11 cellular contexts compared by ENCODE assay signal in genomic region chr18:23307567-23308295, GRCh38.
DNase-seq lines count a peak whose midpoint lies in the region; ATAC-seq and TF ChIP-seq lines count a peak whose summit lies in the region.
"Had no signal": no experiment of that assay in that cellular context is flagged by ENCODE, and none has a peak within 500 bp of the region (broad histone marks: within the 10 kb centered on the region; RNA-seq: fewer than 3 reads in every experiment).

No MANE protein-coding gene starts in this region.

- peak overlapping the region; percentile 95 for H2AK5ac ChIP-seq in IMR-90 (ENCODE audit: low read depth, low read length)

- H3K9ac ChIP-seq in IMR-90 (ENCODE audit: low read depth, low read length) (no peak overlapping the region), colonic mucosa (ENCODE audit: low read depth in 2 of 2, low read length in 2 of 2) (no peak overlapping the region)
- H3K9ac ChIP-seq: parathyroid adenoma had no signal

- H3K4me3 ChIP-seq in IMR-90 (ENCODE audit: insufficient read depth, low read depth, low read length) (no peak overlapping the region), uterus (no peak overlapping the region), colonic mucosa (no peak overlapping the region)

- peak; percentile 56 for ATAC-seq in IMR-90 (ENCODE audit: low read depth)

- no peak for TF ChIP-seq CTCF in IMR-90 (conservative IDR thresholded peaks at IDR 0.05; ENCODE audit: low read depth, low read length)
- TF ChIP-seq CTCF in chondrocyte (IDR thresholded peaks at IDR 0.05) = no peak
- TF ChIP-seq CTCF in uterus (IDR thresholded peaks at IDR 0.05) = no peak
- TF ChIP-seq CTCF in colonic mucosa (IDR thresholded peaks at IDR 0.05) = no peak

- dilution Hi-C loops in IMR-90 (cut with HindIII; ENCODE audit: low sequenced_read_pairs, unreplicated experiment) = no loop called here

- 0 out of 4 replicates have a peak, but pooled peaks cover 0 to 3% of the 10 kb centered on the region in 2 experiments for H3K79me1 ChIP-seq in IMR-90 (ENCODE audit: low read depth in 1 of 2, low read length in 2 of 2)

- peak overlapping the region; percentile 79 for H2BK5ac ChIP-seq in IMR-90 (ENCODE audit: low read depth, low read length, poor library complexity, severe bottlenecking)

- H2BK120ac ChIP-seq in IMR-90 (ENCODE audit: low read depth, low read length) = peak overlapping the region; percentile 57

- H3K4me2 ChIP-seq in IMR-90 (ENCODE audit: low read depth, low read length) = no peak overlapping the region

- TF ChIP-seq RAD21 in IMR-90 (IDR thresholded peaks at IDR 0.05; ENCODE audit: low read length) = no peak

- intact Hi-C loops in activated naive CD4-positive, alpha-beta T cell treated with anti-CD3 and anti-CD28 coated beads for 36 hours (cut with micrococcal nuclease) = no loop called here
- intact Hi-C loops in IMR-90 (cut with micrococcal nuclease) = no loop called here
- intact Hi-C loops in uterus (cut with DNase I; ENCODE audit: low total_unique reads) = no loop called here
- intact Hi-C loops in colonic mucosa (cut with DNase I) = no loop called here

- H3K4ac ChIP-seq in IMR-90 (ENCODE audit: low read depth, low read length) = peak overlapping the region; percentile 86

- no peaks in the 10 kb centered on the region for H3K27me3 Mint-ChIP-seq in activated naive CD4-positive, alpha-beta T cell treated with anti-CD3 and anti-CD28 coated beads for 36 hours (ENCODE audit: low read depth)
- H3K27me3 Mint-ChIP-seq in chondrocyte (ENCODE audit: low read depth) = no peaks in the 10 kb centered on the region

- H3K27me3 ChIP-seq in IMR-90 (ENCODE audit: control insufficient read depth, insufficient read depth, low read length) (no peaks in the 10 kb centered on the region), uterus (no peaks in the 10 kb centered on the region), colonic mucosa (no peaks in the 10 kb centered on the region)

- H3K36me3 ChIP-seq in IMR-90 (ENCODE audit: control insufficient read depth, insufficient read depth, low read length) = no peaks in the 10 kb centered on the region
- H3K36me3 ChIP-seq in uterus = no peaks in the 10 kb centered on the region
- H3K36me3 ChIP-seq in colonic mucosa = no peaks in the 10 kb centered on the region

- peak overlapping the region; percentile 69; the same call in 1 of the 2 replicates for H4K5ac ChIP-seq in IMR-90 (ENCODE audit: low read depth, low read length)

- H3K14ac ChIP-seq in IMR-90 (replicated peaks; ENCODE audit: low read depth, low read length) = peak overlapping the region; percentile 78

- peaks cover 29% of the 10 kb centered on the region for H3K4me1 ChIP-seq in IMR-90 (ENCODE audit: control insufficient read depth, insufficient read depth, low read length)
- peaks cover 0 to 6% of the 10 kb centered on the region in 2 donors for H3K4me1 ChIP-seq in uterus
- no peaks in the 10 kb centered on the region for H3K4me1 ChIP-seq in colonic mucosa
- H3K4me1 ChIP-seq: parathyroid adenoma had no signal

- TF ChIP-seq POLR2A in IMR-90 (IDR thresholded peaks at IDR 0.05; ENCODE audit: low read depth, low read length) (no peak), uterus (IDR thresholded peaks at IDR 0.05) (no peak)

- 86% methylated on average over 1 of the region's 14 CpGs; no CpG with 5 or more reads in 1 of the 2 experiments for WGBS in IMR-90 (ENCODE audit: extremely low coverage in 2 of 2, insufficient read length in 1 of 2), 2 experiments

- H3K27ac ChIP-seq in IMR-90 (ENCODE audit: insufficient read depth, low read length) = no peak overlapping the region; the same call in 1 of the 2 replicates
- H3K27ac ChIP-seq in uterus = no peak overlapping the region
- H3K27ac ChIP-seq in colonic mucosa = no peak overlapping the region
- H3K27ac ChIP-seq: C4-2B, parathyroid adenoma had no signal

- peaks cover 27% of the 10 kb centered on the region for H3K9me1 ChIP-seq in IMR-90 (ENCODE audit: insufficient read depth, low read length)

- no peaks in the 10 kb centered on the region for H3K9me3 Mint-ChIP-seq in activated naive CD4-positive, alpha-beta T cell treated with anti-CD3 and anti-CD28 coated beads for 36 hours
- no peaks in the 10 kb centered on the region for H3K9me3 Mint-ChIP-seq in chondrocyte (ENCODE audit: low read depth)

- H4K8ac ChIP-seq in IMR-90 (ENCODE audit: low read depth in 2 of 2, low read length in 2 of 2) = peak overlapping the region; percentile 11 to 71; a peak in 3 of 4 replicates

- CTCF ChIA-PET in activated naive CD4-positive, alpha-beta T cell treated with anti-CD3 and anti-CD28 coated beads for 36 hours (lab: Charles Lee) = interaction anchor here (0.6 kb wide), 1 partner anchor 667 kb away, joined by 3 read pairs; no protein-coding TSS in a partner anchor
- CTCF ChIA-PET in IMR-90 (lab: Yijun Ruan, JAX) = no interaction called here

- peak overlapping the region; percentile 86 for H2BK20ac ChIP-seq in IMR-90 (ENCODE audit: low read depth, low read length)

- H4K91ac ChIP-seq in IMR-90 (ENCODE audit: insufficient read depth, low read depth, low read length) = peak overlapping the region; percentile 75

- no peaks in the 10 kb centered on the region for H3K9me3 ChIP-seq in IMR-90 (ENCODE audit: control insufficient read depth, insufficient read depth, low read length)
- H3K9me3 ChIP-seq in uterus = no peaks in the 10 kb centered on the region
- H3K9me3 ChIP-seq in colonic mucosa = no peaks in the 10 kb centered on the region

- no peaks in the 10 kb centered on the region for H4K20me1 ChIP-seq in IMR-90 (ENCODE audit: insufficient read depth, low read length)

- H2AFZ ChIP-seq in IMR-90 (replicated peaks; ENCODE audit: low read length, poor library complexity) = peak overlapping the region; percentile 67
- H2AFZ ChIP-seq: parathyroid adenoma had no signal

- peak; percentile 21 for DNase-seq in activated naive CD4-positive, alpha-beta T cell treated with anti-CD3 and anti-CD28 coated beads for 36 hours
- DNase-seq in activated naive CD4-positive, alpha-beta T cell treated with anti-CD3 and anti-CD28 coated beads, Interleukin-2, amount 50 U/mL, for 16 hours = no peak
- DNase-seq in IMR-90 (peak; percentile 58), chondrocyte (ENCODE audit: low spot score) (no peak), uterus (peak; percentile 31 to 39), colonic mucosa (no peak), NCI-H2171 (lab: John Stamatoyannopoulos, UW) (no peak)
- DNase-seq in stimulated activated CD4-positive, alpha-beta T cell treated with anti-CD3 and anti-CD28 coated beads, Interleukin-1b, Interleukin-23, amount 100 ng/mL, for 48 hours = no peak
- DNase-seq: NCI-H524 had no signal

- no TSS peak for BruUV-seq in IMR-90 (replicated peaks; lab: Mats Ljungman, UMichigan)

- peaks cover 13% of the 10 kb centered on the region for H3K4me1 Mint-ChIP-seq in activated naive CD4-positive, alpha-beta T cell treated with anti-CD3 and anti-CD28 coated beads for 36 hours (ENCODE audit: low read depth)
- peaks cover 70% of the 10 kb centered on the region for H3K4me1 Mint-ChIP-seq in chondrocyte (ENCODE audit: low read depth)

- no peak overlapping the region for H3K27ac Mint-ChIP-seq in activated naive CD4-positive, alpha-beta T cell treated with anti-CD3 and anti-CD28 coated beads for 36 hours
- H3K27ac Mint-ChIP-seq in chondrocyte (ENCODE audit: unreplicated experiment) = peak overlapping the region; percentile 82

- no peak overlapping the region for H3K4me3 Mint-ChIP-seq in activated naive CD4-positive, alpha-beta T cell treated with anti-CD3 and anti-CD28 coated beads for 36 hours
- H3K4me3 Mint-ChIP-seq in chondrocyte (ENCODE audit: unreplicated experiment) = no peak overlapping the region

- peak overlapping the region; percentile 68; the same call in 1 of the 2 replicates for H3K18ac ChIP-seq in IMR-90 (ENCODE audit: low read depth, low read length)

- peaks cover 5% of the 10 kb centered on the region for H3K36me3 Mint-ChIP-seq in activated naive CD4-positive, alpha-beta T cell treated with anti-CD3 and anti-CD28 coated beads for 36 hours (ENCODE audit: low read depth)
- H3K36me3 Mint-ChIP-seq in chondrocyte (ENCODE audit: low read depth) = no peaks in the 10 kb centered on the region

- H3K56ac ChIP-seq in IMR-90 (ENCODE audit: extremely low read depth, insufficient read depth, low read length) = no peak overlapping the region

- peak overlapping the region; percentile 90 for H2AK9ac ChIP-seq in IMR-90 (replicated peaks; ENCODE audit: low read depth, low read length, poor library complexity)

- POLR2A ChIA-PET in IMR-90 (lab: Charles Lee; ENCODE audit: unreplicated experiment) = no interaction called here

- H2BK15ac ChIP-seq in IMR-90 (ENCODE audit: low read depth, low read length) = peak overlapping the region; percentile 80; the same call in 2 of the 3 replicates

- H3K23ac ChIP-seq in IMR-90 (ENCODE audit: low read depth, low read length) = peak overlapping the region; percentile 52; the same call in 1 of the 2 replicates

- in situ Hi-C loops in IMR-90 (cut with MboI; ENCODE audit: low sequenced_read_pairs) = no loop called here

TF ChIP-seq in IMR-90, 13 proteins besides CTCF, POLR2A, EP300 and RAD21:
- no peak for TF ChIP-seq CHD1 (IDR thresholded peaks at IDR 0.05; ENCODE audit: low read depth, low read length)
- no peak for TF ChIP-seq NFE2L2 (IDR thresholded peaks at IDR 0.05; ENCODE audit: low read depth, low read length)
- TF ChIP-seq MXI1 (IDR thresholded peaks at IDR 0.05; ENCODE audit: borderline replicate concordance, low read depth, low read length) = no peak
- no peak for TF ChIP-seq BHLHE40 (IDR thresholded peaks at IDR 0.05; ENCODE audit: low read depth, low read length)
- TF ChIP-seq CEBPB (IDR thresholded peaks at IDR 0.05; ENCODE audit: low read depth, low read length) = no peak
- no peak for TF ChIP-seq MAFK (IDR thresholded peaks at IDR 0.05; ENCODE audit: low read depth, low read length)

Comparison
In these comparisons a context has a peak if more than half of its experiments do, and no peak if none do; other contexts are left out.
1. DNase-seq: peak in activated naive CD4-positive, alpha-beta T cell treated with anti-CD3 and anti-CD28 coated beads for 36 hours (single experiment), IMR-90 (single experiment) and uterus (2 of 2); none in activated naive CD4-positive, alpha-beta T cell treated with anti-CD3 and anti-CD28 coated beads, Interleukin-2, amount 50 U/mL, for 16 hours (single experiment), chondrocyte (single experiment), colonic mucosa (single experiment), stimulated activated CD4-positive, alpha-beta T cell treated with anti-CD3 and anti-CD28 coated beads, Interleukin-1b, Interleukin-23, amount 100 ng/mL, for 48 hours (single experiment) and NCI-H2171 (single experiment).